23 cellular contexts compared by ENCODE assay signal in the genomic region with DNA sequence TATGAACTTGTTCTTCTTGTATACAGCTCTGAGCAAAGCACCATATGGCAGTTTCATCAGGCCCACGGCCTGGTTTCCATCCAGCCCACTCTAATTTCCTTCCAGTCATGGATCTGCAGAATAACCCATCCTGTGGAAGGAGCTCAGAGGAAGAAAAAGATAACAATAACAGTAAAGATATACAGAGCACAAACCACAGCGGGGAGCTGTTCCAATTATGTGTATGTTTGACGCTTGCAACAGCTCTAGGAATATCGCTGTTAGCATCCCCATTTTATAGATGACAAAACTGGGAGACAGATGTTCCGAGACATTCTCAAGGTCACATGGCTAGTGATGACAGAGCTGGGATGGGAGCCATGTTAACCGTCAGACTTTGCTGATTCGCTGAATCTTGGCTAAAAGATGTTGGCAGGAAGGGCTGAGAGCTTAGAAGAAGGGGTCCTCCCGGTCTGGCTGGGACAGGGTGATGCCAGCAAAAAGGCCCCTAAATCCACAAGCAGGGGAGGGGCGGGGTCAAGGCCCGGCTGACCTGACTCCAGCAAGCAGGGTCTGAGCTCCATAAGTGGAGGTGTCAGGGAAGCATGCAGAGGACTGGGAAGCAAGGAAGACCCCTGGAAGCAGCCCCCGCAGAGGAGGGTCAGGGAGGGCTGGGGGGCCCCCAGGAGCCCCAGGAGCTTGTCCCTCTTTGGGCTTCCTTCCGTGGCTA. TPM values are rescaled to one million over a fixed set of nuclear protein-coding genes. Genes with fewer than 3 reads are reported as not detected.
DNase-seq lines count a peak whose midpoint lies in the region; ATAC-seq and TF ChIP-seq lines count a peak whose summit lies in the region.
"Had no signal": no experiment of that assay in that cellular context is flagged by ENCODE, and none has a peak within 500 bp of the region (broad histone marks: within the 10 kb centered on the region; RNA-seq: fewer than 3 reads in every experiment).

No MANE protein-coding gene starts in this region.

- peaks cover 4% of the 10 kb centered on the region for H3K36me3 Mint-ChIP-seq in nephron progenitor cell (ENCODE audit: low read depth)
- no peaks in the 10 kb centered on the region for H3K36me3 Mint-ChIP-seq in activated CD4-positive, alpha-beta memory T cell treated with anti-CD3 and anti-CD28 coated beads, Interleukin-2, amount 10 ng/mL, durations not matched to agents 7 days and 5 days (ENCODE audit: low read depth)
- H3K36me3 Mint-ChIP-seq: activated CD8-positive, alpha-beta memory T cell treated with anti-CD3 and anti-CD28 coated beads, Interleukin-2, amount 10 ng/mL, durations not matched to agents 7 days and 5 days; IgD-negative memory B cell; T-cell had no signal

- peak overlapping the region; percentile 22 for H3K27ac Mint-ChIP-seq in nephron progenitor cell
- H3K27ac Mint-ChIP-seq in activated CD4-positive, alpha-beta memory T cell treated with anti-CD3 and anti-CD28 coated beads, Interleukin-2, amount 10 ng/mL, durations not matched to agents 7 days and 5 days = no peak overlapping the region
- H3K27ac Mint-ChIP-seq: activated CD8-positive, alpha-beta memory T cell treated with anti-CD3 and anti-CD28 coated beads, Interleukin-2, amount 10 ng/mL, durations not matched to agents 7 days and 5 days; activated naive CD8-positive, alpha-beta T cell treated with anti-CD3 and anti-CD28 coated beads, Interleukin-2, amount 50 U/mL, for 24 hours; activated T-helper 2 cell treated with anti-CD3 and anti-CD28 coated beads, Interferon-gamma antibody, Interleukin-2, Interleukin-4, amounts not matched to agents 10 μg/mL and 5 μg/mL and 100 μg/mL, durations not matched to agents 14 hours and 24 hours and 36 hours; T-cell had no signal

- H3K27ac ChIP-seq in cingulate gyrus (ENCODE audit: low read depth, low read length) = peak overlapping the region; percentile 54
- H3K27ac ChIP-seq: C4-2B, cardiac muscle cell, suprapubic skin had no signal

- CTCF ChIA-PET in activated CD4-positive, alpha-beta memory T cell treated with anti-CD3 and anti-CD28 coated beads, Interleukin-2, amount 10 ng/mL, durations not matched to agents 7 days and 5 days (lab: Charles Lee) = interaction anchor here (1.1 to 18.6 kb wide), 7 partner anchors 10 to 190 kb away, joined by 3 to 436 read pairs (median 5); no protein-coding TSS in a partner anchor

- H3K9me3 Mint-ChIP-seq in nephron progenitor cell = no peaks in the 10 kb centered on the region
- H3K9me3 Mint-ChIP-seq in activated CD4-positive, alpha-beta memory T cell treated with anti-CD3 and anti-CD28 coated beads, Interleukin-2, amount 10 ng/mL, durations not matched to agents 7 days and 5 days = no peaks in the 10 kb centered on the region
- H3K9me3 Mint-ChIP-seq: activated naive CD8-positive, alpha-beta T cell treated with anti-CD3 and anti-CD28 coated beads, Interleukin-2, amount 50 U/mL, for 24 hours; activated T-helper 2 cell treated with anti-CD3 and anti-CD28 coated beads, Interferon-gamma antibody, Interleukin-2, Interleukin-4, amounts not matched to agents 10 μg/mL and 5 μg/mL and 100 μg/mL, durations not matched to agents 14 hours and 24 hours and 36 hours; IgD-negative memory B cell; T-cell had no signal

- ATAC-seq in HG02885 (IDR thresholded peaks at IDR 0.05; ENCODE audit: poor library complexity, unreplicated experiment) = no peak
- no peak for ATAC-seq in HG03039 (IDR thresholded peaks at IDR 0.05; ENCODE audit: unreplicated experiment)
- ATAC-seq in HG03135 (IDR thresholded peaks at IDR 0.05; ENCODE audit: unreplicated experiment) = no peak
- ATAC-seq: activated CD8-positive, alpha-beta memory T cell treated with anti-CD3 and anti-CD28 coated beads, Interleukin-2, amount 10 ng/mL, durations not matched to agents 7 days and 5 days; activated naive CD8-positive, alpha-beta T cell treated with anti-CD3 and anti-CD28 coated beads, Interleukin-2, amount 50 U/mL, for 24 hours; PC-3; T-cell had no signal

- H3K4me3 Mint-ChIP-seq in nephron progenitor cell = no peak overlapping the region
- H3K4me3 Mint-ChIP-seq in activated CD4-positive, alpha-beta memory T cell treated with anti-CD3 and anti-CD28 coated beads, Interleukin-2, amount 10 ng/mL, durations not matched to agents 7 days and 5 days = no peak overlapping the region
- H3K4me3 Mint-ChIP-seq: activated CD8-positive, alpha-beta memory T cell treated with anti-CD3 and anti-CD28 coated beads, Interleukin-2, amount 10 ng/mL, durations not matched to agents 7 days and 5 days; activated naive CD8-positive, alpha-beta T cell treated with anti-CD3 and anti-CD28 coated beads, Interleukin-2, amount 50 U/mL, for 24 hours; T-cell had no signal

- H3K27me3 Mint-ChIP-seq in nephron progenitor cell (ENCODE audit: low read depth, poor library complexity) = peaks cover 10% of the 10 kb centered on the region
- H3K27me3 Mint-ChIP-seq in activated CD4-positive, alpha-beta memory T cell treated with anti-CD3 and anti-CD28 coated beads, Interleukin-2, amount 10 ng/mL, durations not matched to agents 7 days and 5 days = peaks cover 4% of the 10 kb centered on the region
- H3K27me3 Mint-ChIP-seq: activated naive CD8-positive, alpha-beta T cell treated with anti-CD3 and anti-CD28 coated beads, Interleukin-2, amount 50 U/mL, for 24 hours had no signal

- H3K4me1 Mint-ChIP-seq in nephron progenitor cell = peaks cover 50% of the 10 kb centered on the region
- peaks cover 8% of the 10 kb centered on the region for H3K4me1 Mint-ChIP-seq in activated CD4-positive, alpha-beta memory T cell treated with anti-CD3 and anti-CD28 coated beads, Interleukin-2, amount 10 ng/mL, durations not matched to agents 7 days and 5 days

- POLR2A ChIA-PET in activated CD4-positive, alpha-beta memory T cell treated with anti-CD3 and anti-CD28 coated beads, Interleukin-2, amount 10 ng/mL, durations not matched to agents 7 days and 5 days (lab: Charles Lee) = interaction anchor here (0.9 to 2.1 kb wide), 3 partner anchors 24 to 151 kb away, joined by 3 to 14 read pairs (median 3); no protein-coding TSS in a partner anchor

- DNase-seq in Ammon's horn (ENCODE audit: low spot score) (peak; percentile 61), NCI-H2171 (lab: John Stamatoyannopoulos, UW) (peak; percentile 67), nephron progenitor cell (no peak)
- no peak for DNase-seq in activated CD4-positive, alpha-beta memory T cell treated with anti-CD3 and anti-CD28 coated beads, Interleukin-2, amount 10 ng/mL, durations not matched to agents 7 days and 5 days
- DNase-seq: activated CD4-positive, alpha-beta T cell treated with anti-CD3 and anti-CD28 coated beads for 4 hours; activated CD8-positive, alpha-beta memory T cell treated with anti-CD3 and anti-CD28 coated beads, Interleukin-2, amount 10 ng/mL, durations not matched to agents 7 days and 5 days; activated naive CD8-positive, alpha-beta T cell treated with anti-CD3 and anti-CD28 coated beads, Interleukin-2, amount 50 U/mL, for 24 hours; effector CD8-positive, alpha-beta T cell; left colon; MG63; NCI-H1436; NCI-H82; PC-3; T-cell had no signal

- TF ChIP-seq CTCF in nephron progenitor cell (IDR thresholded peaks at IDR 0.05) = no peak

RNA-seq across cellular contexts. Expression of gene CIPC, which starts 34.3 kb away (rescaled TPM):
- total RNA-seq in activated CD4-positive, alpha-beta memory T cell treated with anti-CD3 and anti-CD28 coated beads, Interleukin-2, amount 10 ng/mL, durations not matched to agents 7 days and 5 days = 10 to 100 TPM in 1 of 2 experiments, 1 to 10 TPM in 1; 9.6 to 12.8 TPM

RNA-seq across cellular contexts. Expression of gene IRF2BPL, which starts 35.2 kb away (rescaled TPM):
- 10 to 100 TPM; 39.0 to 39.3 TPM for total RNA-seq in activated CD4-positive, alpha-beta memory T cell treated with anti-CD3 and anti-CD28 coated beads, Interleukin-2, amount 10 ng/mL, durations not matched to agents 7 days and 5 days

Comparison
In these comparisons a context has a peak if more than half of its experiments do, and no peak if none do; other contexts are left out.
1. DNase-seq: peak in Ammon's horn (single experiment) and NCI-H2171 (single experiment); none in nephron progenitor cell (single experiment) and activated CD4-positive, alpha-beta memory T cell treated with anti-CD3 and anti-CD28 coated beads, Interleukin-2, amount 10 ng/mL, durations not matched to agents 7 days and 5 days (single experiment).